ENCODE assay signal across 2 cellular contexts in genomic region chr17:82215095-82215971, GRCh38.
TF ChIP-seq lines count a peak whose summit lies in the region.

No MANE protein-coding gene starts in this region.

TF ChIP-seq in SK-N-SH, 30 proteins besides CTCF, POLR2A, EP300 and RAD21 (continued from another document):
- TF ChIP-seq ZBTB33 (IDR thresholded peaks at IDR 0.05; ENCODE audit: borderline replicate concordance, low read depth): no peak
- TF ChIP-seq MXI1 (IDR thresholded peaks at IDR 0.05; ENCODE audit: low read depth, low read length): no peak
- no peak for TF ChIP-seq REST (IDR thresholded peaks at IDR 0.05; ENCODE audit: low read depth, low read length)
- TF ChIP-seq NFIC (IDR thresholded peaks at IDR 0.05; ENCODE audit: borderline replicate concordance): no peak

TF ChIP-seq in SK-N-SH treated with all-trans-retinoic acid at 6 μM for 48 hours, 23 proteins besides CTCF, POLR2A, EP300 and RAD21 (continued from another document):
- TF ChIP-seq TSHZ2 (CRISPR knock-in tag; IDR thresholded peaks at IDR 0.05): no peak
- no peak for TF ChIP-seq GLIS3 (CRISPR knock-in tag; IDR thresholded peaks at IDR 0.05)
- no peak for TF ChIP-seq OSR1 (CRISPR knock-in tag; IDR thresholded peaks at IDR 0.05)
- no peak for TF ChIP-seq CSRNP3 (CRISPR knock-in tag; IDR thresholded peaks at IDR 0.05)
- no peak for TF ChIP-seq SNAI2 (CRISPR knock-in tag; IDR thresholded peaks at IDR 0.05)
- no peak for TF ChIP-seq ZFP30 (CRISPR knock-in tag; IDR thresholded peaks at IDR 0.05)
- TF ChIP-seq ZNF70 (CRISPR knock-in tag; IDR thresholded peaks at IDR 0.05): no peak
- TF ChIP-seq ZNF8 (CRISPR knock-in tag; IDR thresholded peaks at IDR 0.05): no peak
- no peak for TF ChIP-seq BACH2 (CRISPR knock-in tag; IDR thresholded peaks at IDR 0.05; ENCODE audit: borderline replicate concordance)
- TF ChIP-seq PPARA (CRISPR knock-in tag; IDR thresholded peaks at IDR 0.05; ENCODE audit: borderline replicate concordance): no peak
